In the genomic region with DNA sequence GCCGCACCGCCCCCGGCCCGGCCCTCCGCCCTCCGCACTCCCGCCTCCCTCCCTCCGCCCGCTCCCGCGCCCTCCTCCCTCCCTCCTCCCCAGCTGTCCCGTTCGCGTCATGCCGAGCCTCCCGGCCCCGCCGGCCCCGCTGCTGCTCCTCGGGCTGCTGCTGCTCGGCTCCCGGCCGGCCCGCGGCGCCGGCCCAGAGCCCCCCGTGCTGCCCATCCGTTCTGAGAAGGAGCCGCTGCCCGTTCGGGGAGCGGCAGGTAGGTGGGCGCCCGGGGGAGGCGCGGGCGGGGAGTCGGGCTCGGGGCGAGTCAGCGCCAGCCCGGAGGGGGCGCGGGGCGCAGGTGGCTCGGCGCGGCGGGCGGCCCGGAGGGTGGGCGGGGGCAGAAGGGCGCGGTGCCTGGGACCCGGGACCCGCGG, we compare ENCODE assay signal across 9 cellular contexts. TPM values are rescaled to one million over a fixed set of nuclear protein-coding genes. Genes with fewer than 3 reads are reported as not detected.
A peak's percentile ranks its signal among the peaks of the same experiment; 100 is the strongest.
DNase-seq lines count a peak whose midpoint lies in the region; ATAC-seq, FAIRE-seq and TF ChIP-seq lines count a peak whose summit lies in the region.
"Had no signal": no experiment of that assay in that cellular context is flagged by ENCODE, and none has a peak within 500 bp of the region (broad histone marks: within the 10 kb centered on the region; RNA-seq: fewer than 3 reads in every experiment).

No MANE protein-coding gene starts in this region.

- H4K20me1 ChIP-seq in PC-3 (ENCODE audit: low read length) (no peaks in the 10 kb centered on the region), HepG2 (ENCODE audit: insufficient read depth, low read length) (0 out of 2 replicates have a peak, but pooled peaks cover 3% of the 10 kb centered on the region), OCI-LY7 (ENCODE audit: insufficient read depth, low read length) (no peaks in the 10 kb centered on the region)

- no peak for TF ChIP-seq EP300 in HepG2 (IDR thresholded peaks at IDR 0.05; ENCODE audit: low read depth in 2 of 2, low read length in 2 of 2)
- no peak for TF ChIP-seq EP300 in HepG2 (CRISPR knock-in tag; IDR thresholded peaks at IDR 0.05; ENCODE audit: borderline replicate concordance)

- no TSS peak for BruUV-seq in PC-3 (replicated peaks; lab: Mats Ljungman, UMichigan)
- BruUV-seq in HepG2 (replicated peaks; lab: Mats Ljungman, UMichigan): no TSS peak
- BruUV-seq in OCI-LY7 (replicated peaks; lab: Mats Ljungman, UMichigan): no TSS peak

- CTCF ChIA-PET in PC-3 (lab: Charles Lee) (no interaction called here), HepG2 (lab: Yijun Ruan, JAX; ENCODE audit: low intra/inter-chr PET ratio, low total read pairs) (no interaction called here), OCI-LY7 (lab: Charles Lee; ENCODE audit: unreplicated experiment) (no interaction called here)

- POLR2A ChIA-PET in PC-3 (lab: Charles Lee; ENCODE audit: unreplicated experiment): no interaction called here
- POLR2A ChIA-PET in HepG2 (lab: Yijun Ruan, JAX): interaction anchor here (1.0 to 2.2 kb wide), 4 partner anchors 9 to 33 kb away, joined by 4 to 14 read pairs (median 5); a partner anchor contains a TSS
- POLR2A ChIA-PET in OCI-LY7 (lab: Charles Lee): no interaction called here

- H3K36me3 ChIP-seq in PC-3 (ENCODE audit: low read depth, low read length): no peaks in the 10 kb centered on the region
- H3K36me3 ChIP-seq in HepG2 (replicated peaks in 1 of 2; ENCODE audit: control insufficient read depth in 1 of 2, insufficient read depth in 2 of 2, low read length in 2 of 2): peaks cover 9 to 29% of the 10 kb centered on the region in 2 experiments; a peak in 4 of 5 replicates
- H3K36me3 ChIP-seq in thoracic aorta: no peaks in the 10 kb centered on the region
- no peaks in the 10 kb centered on the region for H3K36me3 ChIP-seq in OCI-LY7 (ENCODE audit: insufficient read depth, low read length)

- TF ChIP-seq RAD21 in HepG2 (CRISPR knock-in tag; IDR thresholded peaks at IDR 0.05): no peak

- H3K27me3 ChIP-seq in PC-3 (ENCODE audit: low read length): peaks cover 63% of the 10 kb centered on the region
- H3K27me3 ChIP-seq in dorsolateral prefrontal cortex: no peaks in the 10 kb centered on the region
- no peaks in the 10 kb centered on the region; a peak in 1 of 5 replicates for H3K27me3 ChIP-seq in HepG2 (ENCODE audit: control insufficient read depth in 1 of 2, insufficient read depth in 2 of 2, low read length in 2 of 2)
- no peaks in the 10 kb centered on the region for H3K27me3 ChIP-seq in thoracic aorta (replicated peaks; ENCODE audit: insufficient read depth)

- H3F3A ChIP-seq in PC-3 (ENCODE audit: low read length, unreplicated experiment): no peaks in the 10 kb centered on the region

- no peak for FAIRE-seq in HepG2 (lab: Jason Lieb, UNC)

- H3K4me2 ChIP-seq in PC-3 (ENCODE audit: low read length) (peak overlapping the region; percentile 63; the same call in 1 of the 2 replicates), HepG2 (ENCODE audit: low read depth, low read length) (peak overlapping the region; percentile 80), OCI-LY7 (ENCODE audit: low read length) (no peak overlapping the region)

- peak in 1 of 2 experiments; percentile 37; a peak in 1 of 4 replicates for TF ChIP-seq POLR2A in HepG2 (IDR thresholded peaks at IDR 0.05; ENCODE audit: insufficient read depth in 1 of 2, low read depth in 2 of 2, low read length in 2 of 2)

- peak; percentile 72 for DNase-seq in DMS53 (lab: John Stamatoyannopoulos, UW)
- no peak for DNase-seq in DMS53 treated with DMSO at 0.1 percent for 48 hours (lab: John Stamatoyannopoulos, UW; ENCODE audit: unreplicated experiment)
- peak; percentile 38 for DNase-seq in PC-3
- peak in 4 of 10 donors; percentile 66 to 71 (median 71) for DNase-seq in dorsolateral prefrontal cortex
- DNase-seq in HepG2 (ENCODE audit: low spot score): peak; percentile 21
- no peak for DNase-seq in thoracic aorta (ENCODE audit: low spot score)
- no peak for DNase-seq in OCI-LY7 (ENCODE audit: low spot score)

- H2AFZ ChIP-seq in PC-3 (ENCODE audit: low read length) (no peak overlapping the region), HepG2 (ENCODE audit: low read length) (no peak overlapping the region), OCI-LY7 (ENCODE audit: low read length) (no peak overlapping the region)

- intact Hi-C loops in PC-3 (cut with micrococcal nuclease): no loop called here
- intact Hi-C loops in dorsolateral prefrontal cortex (cut with DNase I): no loop called here
- intact Hi-C loops in HepG2 (cut with micrococcal nuclease; ENCODE audit: unreplicated experiment): no loop called here
- intact Hi-C loops in OCI-LY7 (cut with micrococcal nuclease; ENCODE audit: unreplicated experiment): no loop called here

- H3K27ac ChIP-seq in PC-3 (ENCODE audit: low read length) (no peak overlapping the region), dorsolateral prefrontal cortex (peak overlapping the region in 35 of 59 donors; percentile 32 to 86 (median 70)), HepG2 (ENCODE audit: extremely low read length, insufficient read depth, low read length) (no peak overlapping the region), thoracic aorta (no peak overlapping the region), OCI-LY7 (ENCODE audit: low read depth, low read length, poor library complexity, severe bottlenecking) (no peak overlapping the region)
- H3K27ac ChIP-seq: 22Rv1 had no signal

- no peaks in the 10 kb centered on the region for H3K9me2 ChIP-seq in PC-3 (replicated peaks; ENCODE audit: low read length)
- H3K9me2 ChIP-seq in OCI-LY7 (ENCODE audit: insufficient read depth, low read length): no peaks in the 10 kb centered on the region

- no peaks in the 10 kb centered on the region for H3K79me2 ChIP-seq in PC-3 (ENCODE audit: low read length)
- H3K79me2 ChIP-seq in HepG2 (ENCODE audit: insufficient read depth, low read length): peaks cover 25% of the 10 kb centered on the region
- no peaks in the 10 kb centered on the region for H3K79me2 ChIP-seq in OCI-LY7 (ENCODE audit: insufficient read depth, low read depth, low read length)

- ATAC-seq in PC-3 (peak; percentile 58), HepG2 (no peak), thoracic aorta (ENCODE audit: insufficient number of reproducible peaks, low FRiP score, low read depth) (no peak), GM18519 (IDR thresholded peaks at IDR 0.05; ENCODE audit: low FRiP score, unreplicated experiment) (no peak)

- H3K9me3 ChIP-seq in PC-3 (ENCODE audit: low read length): no peaks in the 10 kb centered on the region
- H3K9me3 ChIP-seq in HepG2 (ENCODE audit: low read length): no peaks in the 10 kb centered on the region
- no peaks in the 10 kb centered on the region for H3K9me3 ChIP-seq in thoracic aorta
- no peaks in the 10 kb centered on the region for H3K9me3 ChIP-seq in OCI-LY7 (ENCODE audit: low read length)

- no peak overlapping the region; the same call in 1 of the 2 replicates for H3K4me3 ChIP-seq in PC-3 (ENCODE audit: low read length)
- peak overlapping the region; percentile 43 to 81 (median 63) for H3K4me3 ChIP-seq in dorsolateral prefrontal cortex
- H3K4me3 ChIP-seq in HepG2 (replicated peaks in 1 of 3; ENCODE audit: insufficient read depth in 1 of 3, low read depth in 2 of 3, low read length in 3 of 3): peak overlapping the region; percentile 59 to 79 (median 71); a peak in 4 of 6 replicates
- H3K4me3 ChIP-seq in thoracic aorta: peak overlapping the region; percentile 77
- no peak overlapping the region for H3K4me3 ChIP-seq in OCI-LY7 (ENCODE audit: low read depth, low read length, poor library complexity, severe bottlenecking)

- H3K4me1 ChIP-seq in PC-3 (ENCODE audit: insufficient read depth, low read length): no peaks in the 10 kb centered on the region
- H3K4me1 ChIP-seq in HepG2 (ENCODE audit: insufficient read depth, low read length): peaks cover 27% of the 10 kb centered on the region
- peaks cover 4 to 13% of the 10 kb centered on the region in 2 donors for H3K4me1 ChIP-seq in thoracic aorta (ENCODE audit: control insufficient read depth in 1 of 2, low read depth in 2 of 2)
- peaks cover 9% of the 10 kb centered on the region for H3K4me1 ChIP-seq in OCI-LY7 (ENCODE audit: insufficient read depth, low read length, poor library complexity, severe bottlenecking)

- H3K9ac ChIP-seq in PC-3 (ENCODE audit: low read length): no peak overlapping the region
- peak overlapping the region; percentile 58 for H3K9ac ChIP-seq in HepG2 (ENCODE audit: insufficient read depth, low read depth, low read length)

- in situ Hi-C loops in HepG2 (cut with HindIII; ENCODE audit: extremely low pct_ligation_motif_present, low pct_unique_long_range_greater_than_20kb): no loop called here

- no CpG with 5 or more reads among the region's 58 CpGs for WGBS in HepG2 (ENCODE audit: low lambda C conversion rate)

- no peak for TF ChIP-seq CTCF in PC-3 (conservative IDR thresholded peaks at IDR 0.05; ENCODE audit: low read depth, low read length)
- no peak for TF ChIP-seq CTCF in dorsolateral prefrontal cortex (IDR thresholded peaks at IDR 0.05 in 54 of 56, conservative IDR thresholded peaks at IDR 0.05 in 2 of 56; ENCODE audit: low read depth in 1 of 56, partially characterized antibody in 56 of 56)
- no peak for TF ChIP-seq CTCF in HepG2 (CRISPR knock-in tag; IDR thresholded peaks at IDR 0.05)
- no peak for TF ChIP-seq CTCF in thoracic aorta (IDR thresholded peaks at IDR 0.05)
- TF ChIP-seq CTCF in OCI-LY7 (conservative IDR thresholded peaks at IDR 0.05; ENCODE audit: low read length): no peak

RNA-seq across cellular contexts. Expression of a gene that starts 0.4 kb away (rescaled TPM):
- total RNA-seq in PC-3 (2014; rRNA removed): not detected in 2 replicates
- total RNA-seq in dorsolateral prefrontal cortex: 100 to 1,000 TPM in 1 of 120 experiments, 10 to 100 TPM in 119; 28.5 to 110 (median 60.9) TPM
- total RNA-seq in HepG2 (2016; rRNA removed; fragmentation: Illumina TruSeq; extraction: Trizol): 3.4 and 22.2 TPM in 2 replicates
- total RNA-seq in HepG2 (2016; cell fraction: cytosol; rRNA removed; fragmentation: Illumina TruSeq; extraction: Trizol; ENCODE audit: low read depth): 16.0 and 17.2 TPM in 2 replicates
- total RNA-seq in HepG2 (2016; cell fraction: insoluble cytoplasmic fraction; rRNA removed; fragmentation: Illumina TruSeq; extraction: Trizol): 2.6 and 23.2 TPM in 2 replicates
- total RNA-seq in HepG2 (2016; cell fraction: membrane; rRNA removed; fragmentation: Illumina TruSeq; extraction: Trizol): 2.9 and 4.1 TPM in 2 replicates
- total RNA-seq in HepG2 (2016; cell fraction: nucleus; rRNA removed; fragmentation: Illumina TruSeq; extraction: Trizol): 31.4 and 33.6 TPM in 2 replicates
- 35.2 and 59.2 TPM in 2 replicates for polyA plus RNA-seq in HepG2 (2011; rRNA removed)
- 5.2 and 6.9 TPM in 2 replicates for polyA plus RNA-seq in HepG2 (2011; cell fraction: cytosol; rRNA removed)
- 977 and 1,005 TPM in 2 replicates for polyA plus RNA-seq in HepG2 (2011; cell fraction: nucleus; rRNA removed)
- polyA plus RNA-seq in HepG2 (2012): 28.8 and 40.2 TPM in 2 replicates
- polyA plus RNA-seq in HepG2 (2016; cell fraction: cytosol; fragmentation: Illumina TruSeq; extraction: Trizol; ENCODE audit: low read depth): 0.42 and 0.59 TPM in 2 replicates
- 2.7 and 3.7 TPM in 2 replicates for polyA plus RNA-seq in HepG2 (2016; cell fraction: insoluble cytoplasmic fraction; fragmentation: Illumina TruSeq; extraction: Trizol; ENCODE audit: low read depth)
- 1.1 and 1.5 TPM in 2 replicates for polyA plus RNA-seq in HepG2 (2016; cell fraction: membrane; fragmentation: Illumina TruSeq; extraction: Trizol; ENCODE audit: low read depth)
- polyA plus RNA-seq in HepG2 (2016; cell fraction: nucleus; fragmentation: Illumina TruSeq; extraction: Trizol; ENCODE audit: insufficient read depth, low read depth): 155 and 159 TPM in 2 replicates
- polyA minus RNA-seq in HepG2 (2011; rRNA and poly(A)+ RNA removed; ENCODE audit: low replicate concordance): 1.3 and 22.4 TPM in 2 replicates
- polyA minus RNA-seq in HepG2 (2011; cell fraction: cytosol; rRNA and poly(A)+ RNA removed): 3.4 and 5.3 TPM in 2 replicates
- polyA minus RNA-seq in HepG2 (2011; cell fraction: nucleus; rRNA and poly(A)+ RNA removed): 74.3 and 78.8 TPM in 2 replicates
- total RNA-seq in thoracic aorta: 10 to 100 TPM; 19.5 to 21.7 TPM
- total RNA-seq in OCI-LY7 (2014; rRNA removed; shearing (Covaris generic)): 0.16 TPM in 1 of 2 replicates, not detected in the other
- 0.07 TPM in 1 of 2 replicates, not detected in the other for total RNA-seq in OCI-LY7 (2022)

RNA-seq across cellular contexts. Expression of a gene that starts 2.2 kb away (rescaled TPM):
- total RNA-seq in PC-3 (2014; rRNA removed): not detected in 2 replicates
- 10 to 100 TPM in 1 of 120 experiments, 1 to 10 TPM in 118, under 1 TPM in 1; 0.95 to 11.7 (median 3.5) TPM for total RNA-seq in dorsolateral prefrontal cortex
- 2.8 and 2.9 TPM in 2 replicates for total RNA-seq in HepG2 (2016; rRNA removed; fragmentation: Illumina TruSeq; extraction: Trizol)
- total RNA-seq in HepG2 (2016; cell fraction: cytosol; rRNA removed; fragmentation: Illumina TruSeq; extraction: Trizol; ENCODE audit: low read depth): 2.6 and 3.9 TPM in 2 replicates
- 2.3 and 2.8 TPM in 2 replicates for total RNA-seq in HepG2 (2016; cell fraction: insoluble cytoplasmic fraction; rRNA removed; fragmentation: Illumina TruSeq; extraction: Trizol)
- 5.2 and 5.5 TPM in 2 replicates for total RNA-seq in HepG2 (2016; cell fraction: membrane; rRNA removed; fragmentation: Illumina TruSeq; extraction: Trizol)
- 2.5 and 4.7 TPM in 2 replicates for total RNA-seq in HepG2 (2016; cell fraction: nucleus; rRNA removed; fragmentation: Illumina TruSeq; extraction: Trizol)
- polyA plus RNA-seq in HepG2 (2011; rRNA removed): 4.7 and 4.8 TPM in 2 replicates
- polyA plus RNA-seq in HepG2 (2011; cell fraction: cytosol; rRNA removed): 4.9 and 5.7 TPM in 2 replicates
- polyA plus RNA-seq in HepG2 (2011; cell fraction: nucleus; rRNA removed): 7.5 and 7.9 TPM in 2 replicates
- polyA plus RNA-seq in HepG2 (2012): 7.3 and 8.9 TPM in 2 replicates
- 7.6 and 11.0 TPM in 2 replicates for polyA plus RNA-seq in HepG2 (2016; cell fraction: cytosol; fragmentation: Illumina TruSeq; extraction: Trizol; ENCODE audit: low read depth)
- polyA plus RNA-seq in HepG2 (2016; cell fraction: insoluble cytoplasmic fraction; fragmentation: Illumina TruSeq; extraction: Trizol; ENCODE audit: low read depth): 7.4 and 10.7 TPM in 2 replicates
- polyA plus RNA-seq in HepG2 (2016; cell fraction: membrane; fragmentation: Illumina TruSeq; extraction: Trizol; ENCODE audit: low read depth): 17.1 and 18.8 TPM in 2 replicates
- polyA plus RNA-seq in HepG2 (2016; cell fraction: nucleus; fragmentation: Illumina TruSeq; extraction: Trizol; ENCODE audit: insufficient read depth, low read depth): 13.0 and 14.1 TPM in 2 replicates
- 0.61 and 6.7 TPM in 2 replicates for polyA minus RNA-seq in HepG2 (2011; rRNA and poly(A)+ RNA removed; ENCODE audit: low replicate concordance)
- polyA minus RNA-seq in HepG2 (2011; cell fraction: cytosol; rRNA and poly(A)+ RNA removed): 3.9 and 5.5 TPM in 2 replicates
- 4.0 and 4.8 TPM in 2 replicates for polyA minus RNA-seq in HepG2 (2011; cell fraction: nucleus; rRNA and poly(A)+ RNA removed)
- 1 to 10 TPM in 1 of 2 donors, not detected in 1; 1.1 TPM for total RNA-seq in thoracic aorta
- total RNA-seq in OCI-LY7 (2014; rRNA removed; shearing (Covaris generic)): not detected in 2 replicates
- not detected in 2 replicates for total RNA-seq in OCI-LY7 (2022)

RNA-seq across cellular contexts. Expression of a gene that starts 18.7 kb away (rescaled TPM):
- total RNA-seq in PC-3 (2014; rRNA removed) (184 and 193 TPM in 2 replicates), dorsolateral prefrontal cortex (10 to 100 TPM; 27.9 to 64.8 (median 47.7) TPM), HepG2 (2016; rRNA removed; fragmentation: Illumina TruSeq; extraction: Trizol) (109 and 118 TPM in 2 replicates), thoracic aorta (10 to 100 TPM; 49.5 to 53.7 TPM), OCI-LY7 (2022) (73.0 and 80.1 TPM in 2 replicates)
- 85.0 and 90.2 TPM in 2 replicates for total RNA-seq in HepG2 (2016; cell fraction: cytosol; rRNA removed; fragmentation: Illumina TruSeq; extraction: Trizol; ENCODE audit: low read depth)
- total RNA-seq in HepG2 (2016; cell fraction: insoluble cytoplasmic fraction; rRNA removed; fragmentation: Illumina TruSeq; extraction: Trizol): 113 and 114 TPM in 2 replicates
- total RNA-seq in HepG2 (2016; cell fraction: membrane; rRNA removed; fragmentation: Illumina TruSeq; extraction: Trizol): 110 and 111 TPM in 2 replicates
- 97.2 and 98.4 TPM in 2 replicates for total RNA-seq in HepG2 (2016; cell fraction: nucleus; rRNA removed; fragmentation: Illumina TruSeq; extraction: Trizol)
- polyA plus RNA-seq in HepG2 (2011; rRNA removed): 165 and 194 TPM in 2 replicates
- 159 and 209 TPM in 2 replicates for polyA plus RNA-seq in HepG2 (2011; cell fraction: cytosol; rRNA removed)
- 292 and 351 TPM in 2 replicates for polyA plus RNA-seq in HepG2 (2011; cell fraction: nucleus; rRNA removed)
- polyA plus RNA-seq in HepG2 (2012): 85.4 and 92.7 TPM in 2 replicates
- 70.3 and 83.0 TPM in 2 replicates for polyA plus RNA-seq in HepG2 (2016; cell fraction: cytosol; fragmentation: Illumina TruSeq; extraction: Trizol; ENCODE audit: low read depth)
- 116 and 125 TPM in 2 replicates for polyA plus RNA-seq in HepG2 (2016; cell fraction: insoluble cytoplasmic fraction; fragmentation: Illumina TruSeq; extraction: Trizol; ENCODE audit: low read depth)
- polyA plus RNA-seq in HepG2 (2016; cell fraction: membrane; fragmentation: Illumina TruSeq; extraction: Trizol; ENCODE audit: low read depth): 90.4 and 98.9 TPM in 2 replicates
- polyA plus RNA-seq in HepG2 (2016; cell fraction: nucleus; fragmentation: Illumina TruSeq; extraction: Trizol; ENCODE audit: insufficient read depth, low read depth): 259 and 265 TPM in 2 replicates
- 73.2 and 182 TPM in 2 replicates for polyA minus RNA-seq in HepG2 (2011; rRNA and poly(A)+ RNA removed; ENCODE audit: low replicate concordance)
- polyA minus RNA-seq in HepG2 (2011; cell fraction: cytosol; rRNA and poly(A)+ RNA removed): 38.2 and 41.4 TPM in 2 replicates
- 89.4 and 96.7 TPM in 2 replicates for polyA minus RNA-seq in HepG2 (2011; cell fraction: nucleus; rRNA and poly(A)+ RNA removed)
- 62.5 and 85.8 TPM in 2 replicates for total RNA-seq in OCI-LY7 (2014; rRNA removed; shearing (Covaris generic))

RNA-seq across cellular contexts. Expression of a gene that starts 18.8 kb away (rescaled TPM):
- 13.0 and 17.0 TPM in 2 replicates for total RNA-seq in PC-3 (2014; rRNA removed)
- 10 to 100 TPM; 11.7 to 50.5 (median 26.1) TPM for total RNA-seq in dorsolateral prefrontal cortex
- total RNA-seq in HepG2 (2016; rRNA removed; fragmentation: Illumina TruSeq; extraction: Trizol): 5.2 and 13.5 TPM in 2 replicates
- 6.6 and 7.6 TPM in 2 replicates for total RNA-seq in HepG2 (2016; cell fraction: cytosol; rRNA removed; fragmentation: Illumina TruSeq; extraction: Trizol; ENCODE audit: low read depth)
- total RNA-seq in HepG2 (2016; cell fraction: insoluble cytoplasmic fraction; rRNA removed; fragmentation: Illumina TruSeq; extraction: Trizol): 3.5 and 14.3 TPM in 2 replicates
- total RNA-seq in HepG2 (2016; cell fraction: membrane; rRNA removed; fragmentation: Illumina TruSeq; extraction: Trizol): 5.6 and 6.9 TPM in 2 replicates
- total RNA-seq in HepG2 (2016; cell fraction: nucleus; rRNA removed; fragmentation: Illumina TruSeq; extraction: Trizol): 19.4 and 22.0 TPM in 2 replicates
- polyA plus RNA-seq in HepG2 (2011; rRNA removed): 11.4 and 14.3 TPM in 2 replicates
- 5.5 and 6.4 TPM in 2 replicates for polyA plus RNA-seq in HepG2 (2011; cell fraction: cytosol; rRNA removed)
- polyA plus RNA-seq in HepG2 (2011; cell fraction: nucleus; rRNA removed): 41.8 and 47.0 TPM in 2 replicates
- polyA plus RNA-seq in HepG2 (2012): 5.4 and 6.1 TPM in 2 replicates
- 2.0 and 2.6 TPM in 2 replicates for polyA plus RNA-seq in HepG2 (2016; cell fraction: cytosol; fragmentation: Illumina TruSeq; extraction: Trizol; ENCODE audit: low read depth)
- polyA plus RNA-seq in HepG2 (2016; cell fraction: insoluble cytoplasmic fraction; fragmentation: Illumina TruSeq; extraction: Trizol; ENCODE audit: low read depth): 4.8 and 5.5 TPM in 2 replicates
- polyA plus RNA-seq in HepG2 (2016; cell fraction: membrane; fragmentation: Illumina TruSeq; extraction: Trizol; ENCODE audit: low read depth): 3.7 and 4.4 TPM in 2 replicates
- polyA plus RNA-seq in HepG2 (2016; cell fraction: nucleus; fragmentation: Illumina TruSeq; extraction: Trizol; ENCODE audit: insufficient read depth, low read depth): 50.3 and 58.1 TPM in 2 replicates
- 29.7 and 47.2 TPM in 2 replicates for polyA minus RNA-seq in HepG2 (2011; rRNA and poly(A)+ RNA removed; ENCODE audit: low replicate concordance)
- polyA minus RNA-seq in HepG2 (2011; cell fraction: cytosol; rRNA and poly(A)+ RNA removed): 5.3 and 6.0 TPM in 2 replicates
- 26.4 and 31.7 TPM in 2 replicates for polyA minus RNA-seq in HepG2 (2011; cell fraction: nucleus; rRNA and poly(A)+ RNA removed)
- total RNA-seq in thoracic aorta: 1 to 10 TPM; 4.3 to 8.0 TPM
- 4.2 and 8.5 TPM in 2 replicates for total RNA-seq in OCI-LY7 (2014; rRNA removed; shearing (Covaris generic))
- total RNA-seq in OCI-LY7 (2022): 14.2 and 15.0 TPM in 2 replicates

RNA-seq across cellular contexts. Expression of a gene that starts 42.8 kb away (rescaled TPM):
- total RNA-seq in PC-3 (2014; rRNA removed) (21.9 and 24.2 TPM in 2 replicates), dorsolateral prefrontal cortex (100 to 1,000 TPM in 106 of 120 experiments, 10 to 100 TPM in 14; 76.8 to 195 (median 128) TPM), HepG2 (2016; rRNA removed; fragmentation: Illumina TruSeq; extraction: Trizol) (7.4 and 9.3 TPM in 2 replicates), thoracic aorta (10 to 100 TPM; 55.4 to 91.8 TPM), OCI-LY7 (2022) (3.7 and 4.2 TPM in 2 replicates)
- 2.3 and 2.5 TPM in 2 replicates for total RNA-seq in HepG2 (2016; cell fraction: cytosol; rRNA removed; fragmentation: Illumina TruSeq; extraction: Trizol; ENCODE audit: low read depth)
- 4.8 and 8.7 TPM in 2 replicates for total RNA-seq in HepG2 (2016; cell fraction: insoluble cytoplasmic fraction; rRNA removed; fragmentation: Illumina TruSeq; extraction: Trizol)
- total RNA-seq in HepG2 (2016; cell fraction: membrane; rRNA removed; fragmentation: Illumina TruSeq; extraction: Trizol): 7.8 and 8.3 TPM in 2 replicates
- 4.4 and 6.5 TPM in 2 replicates for total RNA-seq in HepG2 (2016; cell fraction: nucleus; rRNA removed; fragmentation: Illumina TruSeq; extraction: Trizol)
- 9.2 and 14.1 TPM in 2 replicates for polyA plus RNA-seq in HepG2 (2011; rRNA removed)
- polyA plus RNA-seq in HepG2 (2011; cell fraction: cytosol; rRNA removed): 11.9 and 16.8 TPM in 2 replicates
- polyA plus RNA-seq in HepG2 (2011; cell fraction: nucleus; rRNA removed): 23.9 and 25.8 TPM in 2 replicates
- 5.8 and 9.8 TPM in 2 replicates for polyA plus RNA-seq in HepG2 (2012)
- polyA plus RNA-seq in HepG2 (2016; cell fraction: cytosol; fragmentation: Illumina TruSeq; extraction: Trizol; ENCODE audit: low read depth): 2.3 and 3.2 TPM in 2 replicates
- 5.3 and 7.8 TPM in 2 replicates for polyA plus RNA-seq in HepG2 (2016; cell fraction: insoluble cytoplasmic fraction; fragmentation: Illumina TruSeq; extraction: Trizol; ENCODE audit: low read depth)
- polyA plus RNA-seq in HepG2 (2016; cell fraction: membrane; fragmentation: Illumina TruSeq; extraction: Trizol; ENCODE audit: low read depth): 5.7 and 5.8 TPM in 2 replicates
- polyA plus RNA-seq in HepG2 (2016; cell fraction: nucleus; fragmentation: Illumina TruSeq; extraction: Trizol; ENCODE audit: insufficient read depth, low read depth): 12.3 and 13.4 TPM in 2 replicates
- polyA minus RNA-seq in HepG2 (2011; rRNA and poly(A)+ RNA removed; ENCODE audit: low replicate concordance): 22.1 and 24.2 TPM in 2 replicates
- polyA minus RNA-seq in HepG2 (2011; cell fraction: cytosol; rRNA and poly(A)+ RNA removed): 7.0 and 7.3 TPM in 2 replicates
- polyA minus RNA-seq in HepG2 (2011; cell fraction: nucleus; rRNA and poly(A)+ RNA removed): 7.0 and 9.2 TPM in 2 replicates
- 3.8 and 5.2 TPM in 2 replicates for total RNA-seq in OCI-LY7 (2014; rRNA removed; shearing (Covaris generic))

Comparison
In these comparisons a context has a peak if more than half of its experiments do, and no peak if none do; other contexts are left out.
1. DNase-seq: peak in DMS53 (single experiment), PC-3 (single experiment) and HepG2 (single experiment); none in DMS53 treated with DMSO at 0.1 percent for 48 hours (single experiment), thoracic aorta (single experiment) and OCI-LY7 (single experiment).
2. H3K27ac ChIP-seq: peak in dorsolateral prefrontal cortex (35 of 59); none in PC-3 (single experiment), HepG2 (single experiment), thoracic aorta (0 of 2) and OCI-LY7 (single experiment).
3. H3K4me3 ChIP-seq: peak in dorsolateral prefrontal cortex (59 of 59), HepG2 (3 of 3) and thoracic aorta (single experiment); none in PC-3 (single experiment) and OCI-LY7 (single experiment).